Comparison of ENCODE assay signal across 6 cellular contexts in genomic region chr14:24327914-24328313, GRCh38. TPM values are rescaled to one million over a fixed set of nuclear protein-coding genes. Genes with fewer than 3 reads are reported as not detected.
DNase-seq lines count a peak whose midpoint lies in the region; ATAC-seq, FAIRE-seq and TF ChIP-seq lines count a peak whose summit lies in the region.
"Not testable (repeated sequence)": the region's sequence is repeated elsewhere in the genome, so short reads cannot be mapped to it uniquely, and the experiment has no call there.

No MANE protein-coding gene starts in this region.

- not testable (repeated sequence) for H3K4me3 ChIP-seq in MM.1S (ENCODE audit: low read length); H1 (ENCODE audit: extremely low read depth in 1 of 4, insufficient read depth in 2 of 4, low read depth in 3 of 4, low read length in 4 of 4); left lung

- not testable (repeated sequence) for H3K9me3 ChIP-seq in MM.1S (replicated peaks; ENCODE audit: insufficient read depth, low read length); H1 (ENCODE audit: insufficient read depth in 2 of 2, low read depth in 1 of 2, low read length in 1 of 2); left lung

- CTCF ChIA-PET in H1 (lab: Charles Lee; ENCODE audit: partially characterized antibody) = interaction anchor here (1.0 to 27.8 kb wide), 13 partner anchors 13 to 100 kb away, joined by 3 to 664 read pairs (median 4); partner anchors contain the start of genes CBLN3, CIDEB, KHNYN and LTB4R

- not testable (repeated sequence) for H2BK5ac ChIP-seq in H1 (ENCODE audit: low read depth, low read length)

- not testable (repeated sequence) for H3K23me2 ChIP-seq in H1 (ENCODE audit: low read depth, low read length)

- H4K91ac ChIP-seq in H1 (replicated peaks; ENCODE audit: insufficient read length, low read length) = not testable (repeated sequence)

- H3K36me3 ChIP-seq in MM.1S (replicated peaks; ENCODE audit: insufficient read depth, low read length); H1 (ENCODE audit: control insufficient read depth in 2 of 4, insufficient read depth in 4 of 4, low read length in 3 of 4); left lung: not testable (repeated sequence)

- H3K27ac ChIP-seq in MM.1S (ENCODE audit: low read length); H1 (ENCODE audit: low read depth, low read length): not testable (repeated sequence)
- peak overlapping the region in 1 of 2 donors; percentile 73 for H3K27ac ChIP-seq in left lung

- not testable (repeated sequence) for H3K9me2 ChIP-seq in MM.1S (replicated peaks; ENCODE audit: insufficient read depth, low read length)

- not testable (repeated sequence) for H3K18ac ChIP-seq in H1 (ENCODE audit: extremely low read depth, low read length)

- H3K4ac ChIP-seq in H1 (replicated peaks; ENCODE audit: insufficient read length, low read depth, low read length) = not testable (repeated sequence)

- TF ChIP-seq CTCF in D721Med (IDR thresholded peaks at IDR 0.05; ENCODE audit: insufficient read depth, missing control alignments) (peak; percentile 35), MM.1S (IDR thresholded peaks at IDR 0.05; ENCODE audit: low read length) (0 out of 2 replicates have a peak, but pooled peaks have one; percentile 14), H1 (IDR thresholded peaks at IDR 0.05; ENCODE audit: control extremely low read depth in 1 of 3, insufficient read depth in 1 of 3, low read depth in 1 of 3, low read length in 3 of 3) (peak in 2 of 3 experiments; percentile 16 to 25; a peak in 2 of 4 replicates), left lung (IDR thresholded peaks at IDR 0.05) (peak; percentile 64 to 72)

- intact Hi-C loops in left lung (cut with DNase I) = not testable (repeated sequence)

- not testable (repeated sequence) for H2AFZ ChIP-seq in MM.1S (ENCODE audit: low read length); H1 (ENCODE audit: low read length)

- H3K23ac ChIP-seq in H1 (ENCODE audit: insufficient read length) = not testable (repeated sequence)

- not testable (repeated sequence) for H3K56ac ChIP-seq in H1 (replicated peaks; ENCODE audit: insufficient read length, low read depth, low read length)

- H2AK5ac ChIP-seq in H1 (ENCODE audit: low read depth, low read length) = not testable (repeated sequence)

- 12% methylated on average over 7 of the region's 9 CpGs; no CpG with 5 or more reads in 1 of the 2 experiments for WGBS in H1 (ENCODE audit: extremely low coverage in 1 of 2, insufficient coverage in 1 of 2, insufficient read length in 1 of 2, insufficient replicate concordance in 2 of 2, low coverage in 1 of 2, low lambda C conversion rate in 2 of 2, missing lambda C conversion rate in 1 of 2), 2 experiments

- not testable (repeated sequence) for H2BK12ac ChIP-seq in H1 (ENCODE audit: low read depth, low read length)

- not testable (repeated sequence) for H3K79me1 ChIP-seq in H1 (ENCODE audit: low read depth, low read length)

- H3K4me2 ChIP-seq in MM.1S (ENCODE audit: low read depth, low read length); H1 (ENCODE audit: insufficient read depth in 1 of 2, low read depth in 2 of 2, low read length in 2 of 2): not testable (repeated sequence)

- not testable (repeated sequence) for TF ChIP-seq EP300 in H1 (IDR thresholded peaks at IDR 0.05; ENCODE audit: borderline replicate concordance in 1 of 2, low read depth in 2 of 2, low read length in 2 of 2)

- H2BK15ac ChIP-seq in H1 (ENCODE audit: low read length) = not testable (repeated sequence)

- H4K5ac ChIP-seq in H1 (ENCODE audit: insufficient read length, low read depth, low read length) = not testable (repeated sequence)

- not testable (repeated sequence) for DNase-seq in D721Med (ENCODE audit: insufficient read length, low spot score); MM.1S
- peak; percentile 36 for DNase-seq in activated CD4-positive, alpha-beta T cell treated with anti-CD3 and anti-CD28 coated beads for 48 hours
- peak in 1 of 2 experiments; percentile 54 for DNase-seq in H1 (ENCODE audit: low read depth in 1 of 2, low spot score in 2 of 2)
- peak in 1 of 2 donors; percentile 85 for DNase-seq in left lung
- peak; percentile 54 for DNase-seq in stimulated activated CD8-positive, alpha-beta memory T cell treated with anti-CD3 and anti-CD28 coated beads, Interleukin-4, amount 100 ng/mL, for 48 hours

- H3K27me3 ChIP-seq in MM.1S (replicated peaks; ENCODE audit: insufficient read depth, low read length) (peaks cover 11% of the 10 kb centered on the region; the same call in 1 of the 2 replicates), H1 (replicated peaks in 1 of 4; ENCODE audit: control insufficient read depth in 3 of 4, extremely low read depth in 1 of 4, insufficient read depth in 3 of 4, low read length in 3 of 4) (peaks cover 2 to 46% (median 16%) of the 10 kb centered on the region in 4 experiments; a peak in 6 of 7 replicates)
- H3K27me3 ChIP-seq in left lung = not testable (repeated sequence)

- POLR2A ChIA-PET in H1 (lab: Charles Lee; ENCODE audit: partially characterized antibody) = interaction anchor here (1.4 kb wide), 1 partner anchor 11 kb away, joined by 3 read pairs; no protein-coding TSS in a partner anchor

- H3K9ac ChIP-seq in MM.1S (ENCODE audit: low read length); H1 (replicated peaks in 1 of 4; ENCODE audit: extremely low read depth in 1 of 4, low read depth in 3 of 4, low read length in 3 of 4): not testable (repeated sequence)

- H3K79me2 ChIP-seq in MM.1S (ENCODE audit: low read length); H1 (ENCODE audit: control insufficient read depth in 1 of 2, insufficient read depth in 2 of 2, low read length in 2 of 2): not testable (repeated sequence)

- not testable (repeated sequence) for FAIRE-seq in D721Med (lab: Jason Lieb, UNC); H1 (lab: Jason Lieb, UNC)

- not testable (repeated sequence) for H4K8ac ChIP-seq in H1 (ENCODE audit: extremely low read depth, insufficient read depth, low read length)

- peak; percentile 21 to 28; a peak in 3 of 4 replicates for TF ChIP-seq RAD21 in H1 (IDR thresholded peaks at IDR 0.05 in 1 of 2, conservative IDR thresholded peaks at IDR 0.05 in 1 of 2; ENCODE audit: low read depth in 2 of 2, low read length in 2 of 2)

- H2BK120ac ChIP-seq in H1 (replicated peaks; ENCODE audit: low read depth, low read length) = not testable (repeated sequence)

- H3K14ac ChIP-seq in H1 (ENCODE audit: insufficient read length) = not testable (repeated sequence)

- not testable (repeated sequence) for H4K20me1 ChIP-seq in MM.1S (ENCODE audit: insufficient read depth, low read length); H1 (replicated peaks in 1 of 2; ENCODE audit: control insufficient read depth in 1 of 2, insufficient read depth in 2 of 2, low read length in 2 of 2)

- ATAC-seq in left lung = not testable (repeated sequence)

- H3K4me1 ChIP-seq in MM.1S (ENCODE audit: low read length); H1 (replicated peaks in 1 of 4; ENCODE audit: control insufficient read depth in 3 of 4, insufficient read depth in 4 of 4, low read length in 3 of 4): not testable (repeated sequence)
- peaks cover 5 to 63% of the 10 kb centered on the region in 2 donors for H3K4me1 ChIP-seq in left lung

- not testable (repeated sequence) for H3F3A ChIP-seq in MM.1S (ENCODE audit: insufficient read depth, low read length)

- TF ChIP-seq POLR2A in H1 (IDR thresholded peaks at IDR 0.05; ENCODE audit: control extremely low read depth in 1 of 2, low read depth in 2 of 2, low read length in 2 of 2) = not testable (repeated sequence)

- not testable (repeated sequence) for H2BK20ac ChIP-seq in H1 (ENCODE audit: low read length)

RNA-seq across cellular contexts. Expression of gene ADCY4, which starts 7.0 kb away (rescaled TPM):
- 0.35 and 0.69 TPM in 2 replicates for total RNA-seq in H1 (2021; fragmentation: NEBNext Ultra II Directional; extraction: Animal tissue kit (Norgen Biotek cat#: 25700))
- polyA plus RNA-seq in H1 (2011; rRNA removed) = 0.27 and 0.57 TPM in 2 replicates
- polyA plus RNA-seq in H1 (2011; cell fraction: cytosol; rRNA removed) = 0.45 TPM
- 7.5 TPM for polyA plus RNA-seq in H1 (2011; cell fraction: nucleus; rRNA removed)
- 0.40 to 0.81 TPM (median 0.56 TPM) in 4 replicates for polyA plus RNA-seq in H1 (2012, experiment 1 of 2)
- 0.14 TPM for polyA plus RNA-seq in H1 (2012, experiment 2 of 2)
- 0.51 TPM for polyA plus RNA-seq in H1 (2013, experiment 1 of 2)
- 0.37 TPM for polyA plus RNA-seq in H1 (2013, experiment 2 of 2)
- polyA minus RNA-seq in H1 (2011; rRNA and poly(A)+ RNA removed) = 1.4 and 2.2 TPM in 2 replicates
- polyA minus RNA-seq in H1 (2011; cell fraction: cytosol; rRNA and poly(A)+ RNA removed) = 2.1 TPM
- 4.8 TPM for polyA minus RNA-seq in H1 (2011; cell fraction: nucleus; rRNA and poly(A)+ RNA removed)
- total RNA-seq in left lung = 10 to 100 TPM; 38.2 to 45.2 TPM

RNA-seq across cellular contexts. Expression of gene RIPK3, which starts 11.9 kb away (rescaled TPM):
- 0.39 and 0.55 TPM in 2 replicates for total RNA-seq in H1 (2021; fragmentation: NEBNext Ultra II Directional; extraction: Animal tissue kit (Norgen Biotek cat#: 25700))
- polyA plus RNA-seq in H1 (2011; rRNA removed) = 0.20 and 0.24 TPM in 2 replicates
- 0.36 TPM for polyA plus RNA-seq in H1 (2011; cell fraction: cytosol; rRNA removed)
- 0.73 TPM for polyA plus RNA-seq in H1 (2011; cell fraction: nucleus; rRNA removed)
- polyA plus RNA-seq in H1 (2012, experiment 1 of 2) = 0.20 to 0.72 TPM (median 0.32 TPM) in 3 of 4 replicates, not detected in the other
- polyA plus RNA-seq in H1 (2012, experiment 2 of 2) = not detected
- 0.30 TPM for polyA plus RNA-seq in H1 (2013, experiment 1 of 2)
- 0.26 TPM for polyA plus RNA-seq in H1 (2013, experiment 2 of 2)
- 0.17 and 0.76 TPM in 2 replicates for polyA minus RNA-seq in H1 (2011; rRNA and poly(A)+ RNA removed)
- polyA minus RNA-seq in H1 (2011; cell fraction: cytosol; rRNA and poly(A)+ RNA removed) = not detected
- 0.90 TPM for polyA minus RNA-seq in H1 (2011; cell fraction: nucleus; rRNA and poly(A)+ RNA removed)
- total RNA-seq in left lung = 10 to 100 TPM; 16.1 to 26.3 TPM

RNA-seq across cellular contexts. Expression of gene LTB4R, which starts 16.6 kb away (rescaled TPM):
- total RNA-seq in H1 (2021; fragmentation: NEBNext Ultra II Directional; extraction: Animal tissue kit (Norgen Biotek cat#: 25700)) = 4.1 and 6.8 TPM in 2 replicates
- 6.7 and 9.7 TPM in 2 replicates for polyA plus RNA-seq in H1 (2011; rRNA removed)
- 9.0 TPM for polyA plus RNA-seq in H1 (2011; cell fraction: cytosol; rRNA removed)
- 70.2 TPM for polyA plus RNA-seq in H1 (2011; cell fraction: nucleus; rRNA removed)
- polyA plus RNA-seq in H1 (2012, experiment 1 of 2) = 7.9 to 10.8 TPM (median 9.6 TPM) in 4 replicates
- polyA plus RNA-seq in H1 (2012, experiment 2 of 2) = 2.2 TPM
- polyA plus RNA-seq in H1 (2013, experiment 1 of 2) = 4.9 TPM
- polyA plus RNA-seq in H1 (2013, experiment 2 of 2) = 4.3 TPM
- 2.8 and 8.7 TPM in 2 replicates for polyA minus RNA-seq in H1 (2011; rRNA and poly(A)+ RNA removed)
- 1.4 TPM for polyA minus RNA-seq in H1 (2011; cell fraction: cytosol; rRNA and poly(A)+ RNA removed)
- 12.2 TPM for polyA minus RNA-seq in H1 (2011; cell fraction: nucleus; rRNA and poly(A)+ RNA removed)
- total RNA-seq in left lung = 10 to 100 TPM in 1 of 2 donors, 1 to 10 TPM in 1; 5.9 to 26.1 TPM

RNA-seq across cellular contexts. Expression of gene LTB4R2, which starts 18.0 kb away (rescaled TPM):
- total RNA-seq in H1 (2021; fragmentation: NEBNext Ultra II Directional; extraction: Animal tissue kit (Norgen Biotek cat#: 25700)) = 6.7 and 7.0 TPM in 2 replicates
- polyA plus RNA-seq in H1 (2011; rRNA removed) = 5.3 and 9.8 TPM in 2 replicates
- polyA plus RNA-seq in H1 (2011; cell fraction: cytosol; rRNA removed) = 7.5 TPM
- 52.3 TPM for polyA plus RNA-seq in H1 (2011; cell fraction: nucleus; rRNA removed)
- polyA plus RNA-seq in H1 (2012, experiment 1 of 2) = 5.3 to 9.0 TPM (median 7.0 TPM) in 4 replicates
- polyA plus RNA-seq in H1 (2012, experiment 2 of 2) = 1.1 TPM
- polyA plus RNA-seq in H1 (2013, experiment 1 of 2) = 3.7 TPM
- polyA plus RNA-seq in H1 (2013, experiment 2 of 2) = 3.1 TPM
- polyA minus RNA-seq in H1 (2011; rRNA and poly(A)+ RNA removed) = 4.1 TPM in 2 replicates
- 4.5 TPM for polyA minus RNA-seq in H1 (2011; cell fraction: cytosol; rRNA and poly(A)+ RNA removed)
- polyA minus RNA-seq in H1 (2011; cell fraction: nucleus; rRNA and poly(A)+ RNA removed) = 20.5 TPM
- total RNA-seq in left lung = 1 to 10 TPM; 4.5 to 6.3 TPM

RNA-seq across cellular contexts. Expression of gene CIDEB, which starts 20.1 kb away (rescaled TPM):
- total RNA-seq in H1 (2021; fragmentation: NEBNext Ultra II Directional; extraction: Animal tissue kit (Norgen Biotek cat#: 25700)) = not detected in 2 replicates
- polyA plus RNA-seq in H1 (2011; rRNA removed) = 0.09 and 0.11 TPM in 2 replicates
- polyA plus RNA-seq in H1 (2011; cell fraction: cytosol; rRNA removed) = 0.08 TPM
- 0.11 TPM for polyA plus RNA-seq in H1 (2011; cell fraction: nucleus; rRNA removed)
- 0.21 TPM in 1 of 4 replicates, not detected in the others for polyA plus RNA-seq in H1 (2012, experiment 1 of 2)
- not detected for polyA plus RNA-seq in H1 (2012, experiment 2 of 2)
- not detected for polyA plus RNA-seq in H1 (2013, experiment 1 of 2)
- polyA plus RNA-seq in H1 (2013, experiment 2 of 2) = not detected
- polyA minus RNA-seq in H1 (2011; rRNA and poly(A)+ RNA removed) = not detected in 2 replicates
- polyA minus RNA-seq in H1 (2011; cell fraction: cytosol; rRNA and poly(A)+ RNA removed) = not detected
- polyA minus RNA-seq in H1 (2011; cell fraction: nucleus; rRNA and poly(A)+ RNA removed) = not detected
- 10 to 100 TPM in 1 of 2 donors, 1 to 10 TPM in 1; 9.2 to 22.7 TPM for total RNA-seq in left lung

Comparison
In these comparisons a context has a peak if more than half of its experiments do, and no peak if none do; other contexts are left out.
1. CTCF ChIP-seq: peak in every context shown above with its lines; median percentile 68 in left lung; 35 in D721Med; 20 in H1; 14 in MM.1S.
2. RNA of gene ADCY4, which starts 7.0 kb away (total RNA-seq): 38.2 to 45.2 TPM in left lung; 0.35 to 0.69 TPM in H1; every median in the first group is over 10 times any median in the second.
3. RNA of gene RIPK3, which starts 11.9 kb away (total RNA-seq): 16.1 to 26.3 TPM in left lung; 0.39 to 0.55 TPM in H1; every median in the first group is over 10 times any median in the second.